In genomic region chr7:116492654-116493109, GRCh38 we compare ENCODE assay signal across 23 cellular contexts. TPM values are rescaled to one million over a fixed set of nuclear protein-coding genes. Genes with fewer than 3 reads are reported as not detected.
"Had no signal": no experiment of that assay in that cellular context is flagged by ENCODE, and none has a peak within 500 bp of the region (broad histone marks: within the 10 kb centered on the region; RNA-seq: fewer than 3 reads in every experiment).

No MANE protein-coding gene starts in this region.

- DNase-seq: activated CD4-positive, alpha-beta T cell treated with anti-CD3 and anti-CD28 coated beads, Interleukin-2, amount 10 ng/mL, durations not matched to agents 24 days and 14 days; activated CD4-positive, CD25-positive, alpha-beta regulatory T cell; activated CD8-positive, alpha-beta memory T cell treated with anti-CD3 and anti-CD28 coated beads, Interleukin-2, amount 50 U/mL, for 4 hours; activated CD8-positive, alpha-beta T cell treated with anti-CD3 and anti-CD28 coated beads, Interleukin-2, amount 10 ng/mL, durations not matched to agents 7 days and 5 days; activated gamma-delta T cell; activated T-cell treated with anti-CD3 and anti-CD28 coated beads, Interleukin-2, amount 50 U/mL, for 72 hours; amygdala; brain microvascular endothelial cell; effector memory CD4-positive, alpha-beta T cell; head of caudate nucleus; immature natural killer cell; lower lobe of right lung; psoas muscle; right lobe of liver; stimulated activated CD4-positive, alpha-beta T cell treated with anti-CD3 and anti-CD28 coated beads, Interleukin-12 subunit alpha, Interleukin-12 subunit beta, amount 100 ng/mL, for 4 hours; stimulated activated CD4-positive, alpha-beta T cell treated with anti-CD3 and anti-CD28 coated beads, Interleukin-2, amount 100 ng/mL, for 24 hours; stimulated activated naive B cell treated with anti-CD40 and anti-IgM and Interleukin-4, amounts not matched to agents 10 μg/mL and 1 μg/mL and 100 μg/mL, for 72 hours; SW 1271; upper lobe of right lung had no signal

- H3K4me3 ChIP-seq: lower lobe of right lung, psoas muscle, right lobe of liver, upper lobe of right lung had no signal

- H3K27ac Mint-ChIP-seq: activated CD4-positive, alpha-beta T cell treated with anti-CD3 and anti-CD28 coated beads, Interleukin-2, amount 10 ng/mL, durations not matched to agents 24 days and 14 days; activated CD8-positive, alpha-beta T cell treated with anti-CD3 and anti-CD28 coated beads, Interleukin-2, amount 10 ng/mL, durations not matched to agents 7 days and 5 days; activated naive CD8-positive, alpha-beta T cell; activated T-cell treated with anti-CD3 and anti-CD28 coated beads, Interleukin-2, amount 50 U/mL, for 72 hours; immature natural killer cell; stimulated activated naive B cell treated with anti-CD40 and anti-IgM and Interleukin-4, amounts not matched to agents 10 μg/mL and 1 μg/mL and 100 μg/mL, for 72 hours had no signal

- H3K36me3 Mint-ChIP-seq: stimulated activated naive B cell treated with anti-CD40 and anti-IgM and Interleukin-4, amounts not matched to agents 10 μg/mL and 1 μg/mL and 100 μg/mL, for 72 hours had no signal

- H3K27ac ChIP-seq: brain microvascular endothelial cell, lower lobe of right lung, psoas muscle, right lobe of liver, upper lobe of right lung had no signal

- H3K4me3 Mint-ChIP-seq: activated CD4-positive, alpha-beta T cell treated with anti-CD3 and anti-CD28 coated beads, Interleukin-2, amount 10 ng/mL, durations not matched to agents 24 days and 14 days; activated CD8-positive, alpha-beta T cell treated with anti-CD3 and anti-CD28 coated beads, Interleukin-2, amount 10 ng/mL, durations not matched to agents 7 days and 5 days; activated naive CD8-positive, alpha-beta T cell; activated T-cell treated with anti-CD3 and anti-CD28 coated beads, Interleukin-2, amount 50 U/mL, for 72 hours; central memory CD8-positive, alpha-beta T cell; immature natural killer cell; stimulated activated naive B cell treated with anti-CD40 and anti-IgM and Interleukin-4, amounts not matched to agents 10 μg/mL and 1 μg/mL and 100 μg/mL, for 72 hours had no signal

- H3K9me3 ChIP-seq: lower lobe of right lung, psoas muscle, right lobe of liver, upper lobe of right lung had no signal

- H3K27me3 ChIP-seq: brain microvascular endothelial cell, right lobe of liver, upper lobe of right lung had no signal

- H3K9me3 Mint-ChIP-seq: activated CD4-positive, alpha-beta T cell treated with anti-CD3 and anti-CD28 coated beads, Interleukin-2, amount 10 ng/mL, durations not matched to agents 24 days and 14 days; central memory CD8-positive, alpha-beta T cell had no signal

- H3K36me3 ChIP-seq: brain microvascular endothelial cell, lower lobe of right lung, right lobe of liver, upper lobe of right lung had no signal

- ATAC-seq: activated CD8-positive, alpha-beta T cell treated with anti-CD3 and anti-CD28 coated beads, Interleukin-2, amount 10 ng/mL, durations not matched to agents 7 days and 5 days; activated T-cell treated with anti-CD3 and anti-CD28 coated beads, Interleukin-2, amount 50 U/mL, for 72 hours; lower lobe of right lung; psoas muscle; right lobe of liver; stimulated activated naive B cell treated with anti-CD40 and anti-IgM and Interleukin-4, amounts not matched to agents 10 μg/mL and 1 μg/mL and 100 μg/mL, for 72 hours; upper lobe of right lung had no signal

- H3K4me1 Mint-ChIP-seq: activated CD4-positive, alpha-beta T cell treated with anti-CD3 and anti-CD28 coated beads, Interleukin-2, amount 10 ng/mL, durations not matched to agents 24 days and 14 days; central memory CD8-positive, alpha-beta T cell; immature natural killer cell; stimulated activated naive B cell treated with anti-CD40 and anti-IgM and Interleukin-4, amounts not matched to agents 10 μg/mL and 1 μg/mL and 100 μg/mL, for 72 hours had no signal

- H3K4me1 ChIP-seq: psoas muscle, right lobe of liver, upper lobe of right lung had no signal

RNA-seq across cellular contexts. Expression of gene CAV2, which starts 6.9 kb away (rescaled TPM):
- total RNA-seq: activated CD4-positive, alpha-beta T cell treated with anti-CD3 and anti-CD28 coated beads, Interleukin-2, amount 10 ng/mL, durations not matched to agents 24 days and 14 days; activated CD8-positive, alpha-beta T cell treated with anti-CD3 and anti-CD28 coated beads, Interleukin-2, amount 10 ng/mL, durations not matched to agents 7 days and 5 days; activated T-cell treated with anti-CD3 and anti-CD28 coated beads, Interleukin-2, amount 50 U/mL, for 72 hours; T-helper 2 cell treated with Interferon-gamma antibody and Interleukin-4, amounts not matched to agents 100 ng/mL and 5 ng/mL, for 36 hours had no signal
- polyA plus RNA-seq: immature natural killer cell, neural cell had no signal

RNA-seq across cellular contexts. Expression of gene CAV1, which starts 32.2 kb away (rescaled TPM):
- total RNA-seq: activated CD8-positive, alpha-beta T cell treated with anti-CD3 and anti-CD28 coated beads, Interleukin-2, amount 10 ng/mL, durations not matched to agents 7 days and 5 days; T-helper 2 cell treated with Interferon-gamma antibody and Interleukin-4, amounts not matched to agents 100 ng/mL and 5 ng/mL, for 36 hours had no signal
- polyA plus RNA-seq: neural cell had no signal
